ENCODE assay signal across 10 cellular contexts in the genomic region with DNA sequence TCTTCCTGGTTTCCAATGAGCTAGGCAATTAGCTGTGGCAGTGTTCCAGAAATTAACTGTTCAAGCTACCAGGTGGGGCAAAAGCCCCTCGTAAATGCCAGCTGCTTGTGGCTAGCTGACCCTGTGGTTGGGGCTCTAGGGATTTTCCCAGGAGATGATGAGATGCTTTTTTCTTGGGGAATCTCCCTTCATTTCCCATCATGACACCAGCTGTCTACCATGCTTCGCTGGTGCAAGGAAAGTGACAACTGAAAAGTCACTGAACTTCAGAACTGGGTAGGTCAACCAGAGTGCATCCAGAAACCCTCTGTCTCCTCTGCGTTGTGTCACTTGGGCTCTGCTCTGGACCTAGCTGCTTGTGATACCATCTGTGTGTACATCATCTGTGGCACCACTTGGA.
DNase-seq lines count a peak whose midpoint lies in the region; ATAC-seq lines count a peak whose summit lies in the region.
"Had no signal": no experiment of that assay in that cellular context is flagged by ENCODE, and none has a peak within 500 bp of the region (broad histone marks: within the 10 kb centered on the region; RNA-seq: fewer than 3 reads in every experiment).

No MANE protein-coding gene starts in this region.

- intact Hi-C loops in posterior vena cava (cut with DNase I) = no loop called here

- ATAC-seq in GM18907 (IDR thresholded peaks at IDR 0.05; ENCODE audit: unreplicated experiment) (peak; percentile 95), GM21529 (IDR thresholded peaks at IDR 0.05; ENCODE audit: unreplicated experiment) (peak; percentile 85), HG03108 (IDR thresholded peaks at IDR 0.05; ENCODE audit: unreplicated experiment) (peak; percentile 69)

- DNase-seq in kidney tubule cell (ENCODE audit: low spot score) (peak; percentile 33), NAMALWA (ENCODE audit: low spot score) (no peak), GDM1 (lab: John Stamatoyannopoulos, UW) (no peak), posterior vena cava (ENCODE audit: low spot score) (no peak)
- DNase-seq: aorta, DMS153, H9 had no signal
